In the genomic region with DNA sequence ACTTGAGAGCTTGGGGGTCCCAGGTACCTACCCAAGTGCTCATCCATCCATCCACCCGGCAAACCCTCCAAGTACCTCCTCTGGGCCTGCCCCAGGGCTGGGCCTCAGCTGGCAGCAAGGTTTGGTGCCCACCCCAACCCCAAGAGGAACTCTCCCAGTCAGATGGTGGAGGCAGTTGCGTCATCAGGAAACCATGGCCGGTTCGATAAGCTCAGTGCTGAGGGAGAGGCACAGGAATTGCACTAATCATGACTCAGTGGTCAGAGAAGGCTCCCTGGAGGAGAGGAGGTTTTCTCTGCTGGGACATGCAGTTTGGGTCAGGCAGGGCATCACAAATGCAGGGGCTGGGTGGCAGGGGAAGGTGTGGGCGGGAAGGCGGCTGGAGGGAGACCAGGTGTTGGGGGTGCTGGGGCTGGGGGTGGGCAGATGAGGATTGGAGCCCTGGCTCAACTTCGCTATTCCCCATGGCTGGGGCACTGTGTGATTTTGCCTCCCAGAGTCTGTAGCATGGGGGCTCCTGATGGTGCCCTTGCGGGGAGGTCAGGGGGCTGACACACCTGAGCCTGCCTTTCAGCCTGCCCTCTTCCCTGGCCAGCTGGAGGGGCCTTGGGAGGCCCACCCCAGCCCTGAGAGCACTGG, we compare ENCODE assay signal across 9 cellular contexts. TPM values are rescaled to one million over a fixed set of nuclear protein-coding genes. Genes with fewer than 3 reads are reported as not detected.
DNase-seq lines count a peak whose midpoint lies in the region; ATAC-seq and TF ChIP-seq lines count a peak whose summit lies in the region.
"Had no signal": no experiment of that assay in that cellular context is flagged by ENCODE, and none has a peak within 500 bp of the region (broad histone marks: within the 10 kb centered on the region; RNA-seq: fewer than 3 reads in every experiment).

No MANE protein-coding gene starts in this region.

- POLR2A ChIA-PET in activated B cell treated with CpG ODN at 0.5 μM for 24 hours (lab: Charles Lee), result interaction anchor here (0.6 to 4.2 kb wide), 8 partner anchors 8 to 1360 kb away, joined by 3 to 22 read pairs (median 4); no protein-coding TSS in a partner anchor

- H3K27me3 ChIP-seq in stomach, result no peaks in the 10 kb centered on the region

- intact Hi-C loops in activated B cell treated with CpG ODN at 0.5 μM for 24 hours (cut with micrococcal nuclease), result no loop called here
- intact Hi-C loops in left cardiac atrium (cut with DNase I), result no loop called here
- intact Hi-C loops in stomach (cut with DNase I; ENCODE audit: low total_unique reads), result no loop called here

- no peak for TF ChIP-seq POLR2A in stomach (IDR thresholded peaks at IDR 0.05)

- H3K4me1 Mint-ChIP-seq in T-helper 1 cell treated with Interleukin-12 subunit alpha and Interleukin-12 subunit beta and Interleukin-4 antibody, amounts not matched to agents 30 μg/mL and 1 μg/mL, for 36 hours (ENCODE audit: low read depth), result peaks cover 64% of the 10 kb centered on the region
- peaks cover 91% of the 10 kb centered on the region for H3K4me1 Mint-ChIP-seq in activated B cell treated with CpG ODN at 0.5 μM for 24 hours

- ATAC-seq in activated B cell treated with CpG ODN at 0.5 μM for 24 hours (ENCODE audit: low read depth) (no peak), left cardiac atrium (peak; percentile 22 to 38), GM21515 (IDR thresholded peaks at IDR 0.05; ENCODE audit: unreplicated experiment) (no peak)

- TF ChIP-seq CTCF in activated B cell treated with CpG ODN at 0.5 μM for 24 hours (IDR thresholded peaks at IDR 0.05), result no peak
- no peak for TF ChIP-seq CTCF in stomach (IDR thresholded peaks at IDR 0.05)

- H3K27me3 Mint-ChIP-seq in T-helper 1 cell treated with Interleukin-12 subunit alpha and Interleukin-12 subunit beta and Interleukin-4 antibody, amounts not matched to agents 30 μg/mL and 1 μg/mL, for 36 hours (ENCODE audit: low read depth), result peaks cover 4% of the 10 kb centered on the region
- no peaks in the 10 kb centered on the region for H3K27me3 Mint-ChIP-seq in activated B cell treated with CpG ODN at 0.5 μM for 24 hours

- no peak for TF ChIP-seq EP300 in stomach (IDR thresholded peaks at IDR 0.05)

- DNase-seq in T-helper 1 cell, result no peak
- DNase-seq in activated B cell treated with CpG ODN at 0.5 μM for 24 hours, result no peak
- DNase-seq in left cardiac atrium, result peak; percentile 84
- no peak for DNase-seq in stomach
- DNase-seq in GOT3 (lab: John Stamatoyannopoulos, UW), result no peak
- no peak for DNase-seq in NCI-H82 treated with DMSO at 0.1 percent for 48 hours (lab: John Stamatoyannopoulos, UW; ENCODE audit: unreplicated experiment)

- no peaks in the 10 kb centered on the region for H3K9me3 Mint-ChIP-seq in T-helper 1 cell treated with Interleukin-12 subunit alpha and Interleukin-12 subunit beta and Interleukin-4 antibody, amounts not matched to agents 30 μg/mL and 1 μg/mL, for 36 hours
- H3K9me3 Mint-ChIP-seq in activated B cell treated with CpG ODN at 0.5 μM for 24 hours, result no peaks in the 10 kb centered on the region

- H3K4me1 ChIP-seq in stomach, result peaks cover 41 to 100% (median 75%) of the 10 kb centered on the region in 4 donors

- H3K27ac Mint-ChIP-seq in T-helper 1 cell treated with Interleukin-12 subunit alpha and Interleukin-12 subunit beta and Interleukin-4 antibody, amounts not matched to agents 30 μg/mL and 1 μg/mL, for 36 hours, result peak overlapping the region; percentile 26
- peak overlapping the region; percentile 70 for H3K27ac Mint-ChIP-seq in activated B cell treated with CpG ODN at 0.5 μM for 24 hours

- peak overlapping the region in 4 of 5 donors; percentile 36 to 83 (median 75) for H3K27ac ChIP-seq in stomach
- H3K27ac ChIP-seq: VCaP had no signal

- WGBS in stomach, 5 donors, result 49 to 69% (median 56%) methylated on average over 7 to 8 of the region's 8 CpGs

- CTCF ChIA-PET in activated B cell treated with CpG ODN at 0.5 μM for 24 hours (lab: Charles Lee), result interaction anchor here (1.7 to 1.8 kb wide), 2 partner anchors 14 to 41 kb away, joined by 7 to 13 read pairs; no protein-coding TSS in a partner anchor

- H3K9me3 ChIP-seq in stomach, result no peaks in the 10 kb centered on the region

- no peak overlapping the region for H3K4me3 Mint-ChIP-seq in T-helper 1 cell treated with Interleukin-12 subunit alpha and Interleukin-12 subunit beta and Interleukin-4 antibody, amounts not matched to agents 30 μg/mL and 1 μg/mL, for 36 hours
- H3K4me3 Mint-ChIP-seq in activated B cell treated with CpG ODN at 0.5 μM for 24 hours, result peak overlapping the region; percentile 56

- peaks cover 2 to 30% (median 19%) of the 10 kb centered on the region in 4 donors for H3K36me3 ChIP-seq in stomach

- peaks cover 36% of the 10 kb centered on the region for H3K36me3 Mint-ChIP-seq in T-helper 1 cell treated with Interleukin-12 subunit alpha and Interleukin-12 subunit beta and Interleukin-4 antibody, amounts not matched to agents 30 μg/mL and 1 μg/mL, for 36 hours (ENCODE audit: low read depth)
- H3K36me3 Mint-ChIP-seq in activated B cell treated with CpG ODN at 0.5 μM for 24 hours (ENCODE audit: low read depth), result peaks cover 32% of the 10 kb centered on the region

- no peak overlapping the region for H3K4me3 ChIP-seq in stomach

RNA-seq across cellular contexts. Expression of a gene that starts 32.2 kb away (rescaled TPM):
- total RNA-seq in activated B cell treated with CpG ODN at 0.5 μM for 24 hours (46.7 and 50.7 TPM in 2 replicates), left cardiac atrium (10 to 100 TPM; 27.1 to 39.6 TPM), stomach (10 to 100 TPM in 2 of 5 donors, 1 to 10 TPM in 3; 5.3 to 21.7 (median 9.8) TPM)
- 1 to 10 TPM; 2.5 to 8.1 (median 7.3) TPM for polyA plus RNA-seq in stomach

Comparison
In these comparisons a context has a peak if more than half of its experiments do, and no peak if none do; other contexts are left out.
1. ATAC-seq: peak in left cardiac atrium (2 of 2); none in activated B cell treated with CpG ODN at 0.5 μM for 24 hours (single experiment) and GM21515 (single experiment).